1 cellular context compared by ENCODE assay signal in genomic region chr10:77804371-77804770, GRCh38.
TF ChIP-seq lines count a peak whose summit lies in the region.

No MANE protein-coding gene starts in this region.

TF ChIP-seq in H1, 55 proteins besides CTCF, POLR2A, EP300 and RAD21 (continued from another document):
- TF ChIP-seq, protein P1, sequence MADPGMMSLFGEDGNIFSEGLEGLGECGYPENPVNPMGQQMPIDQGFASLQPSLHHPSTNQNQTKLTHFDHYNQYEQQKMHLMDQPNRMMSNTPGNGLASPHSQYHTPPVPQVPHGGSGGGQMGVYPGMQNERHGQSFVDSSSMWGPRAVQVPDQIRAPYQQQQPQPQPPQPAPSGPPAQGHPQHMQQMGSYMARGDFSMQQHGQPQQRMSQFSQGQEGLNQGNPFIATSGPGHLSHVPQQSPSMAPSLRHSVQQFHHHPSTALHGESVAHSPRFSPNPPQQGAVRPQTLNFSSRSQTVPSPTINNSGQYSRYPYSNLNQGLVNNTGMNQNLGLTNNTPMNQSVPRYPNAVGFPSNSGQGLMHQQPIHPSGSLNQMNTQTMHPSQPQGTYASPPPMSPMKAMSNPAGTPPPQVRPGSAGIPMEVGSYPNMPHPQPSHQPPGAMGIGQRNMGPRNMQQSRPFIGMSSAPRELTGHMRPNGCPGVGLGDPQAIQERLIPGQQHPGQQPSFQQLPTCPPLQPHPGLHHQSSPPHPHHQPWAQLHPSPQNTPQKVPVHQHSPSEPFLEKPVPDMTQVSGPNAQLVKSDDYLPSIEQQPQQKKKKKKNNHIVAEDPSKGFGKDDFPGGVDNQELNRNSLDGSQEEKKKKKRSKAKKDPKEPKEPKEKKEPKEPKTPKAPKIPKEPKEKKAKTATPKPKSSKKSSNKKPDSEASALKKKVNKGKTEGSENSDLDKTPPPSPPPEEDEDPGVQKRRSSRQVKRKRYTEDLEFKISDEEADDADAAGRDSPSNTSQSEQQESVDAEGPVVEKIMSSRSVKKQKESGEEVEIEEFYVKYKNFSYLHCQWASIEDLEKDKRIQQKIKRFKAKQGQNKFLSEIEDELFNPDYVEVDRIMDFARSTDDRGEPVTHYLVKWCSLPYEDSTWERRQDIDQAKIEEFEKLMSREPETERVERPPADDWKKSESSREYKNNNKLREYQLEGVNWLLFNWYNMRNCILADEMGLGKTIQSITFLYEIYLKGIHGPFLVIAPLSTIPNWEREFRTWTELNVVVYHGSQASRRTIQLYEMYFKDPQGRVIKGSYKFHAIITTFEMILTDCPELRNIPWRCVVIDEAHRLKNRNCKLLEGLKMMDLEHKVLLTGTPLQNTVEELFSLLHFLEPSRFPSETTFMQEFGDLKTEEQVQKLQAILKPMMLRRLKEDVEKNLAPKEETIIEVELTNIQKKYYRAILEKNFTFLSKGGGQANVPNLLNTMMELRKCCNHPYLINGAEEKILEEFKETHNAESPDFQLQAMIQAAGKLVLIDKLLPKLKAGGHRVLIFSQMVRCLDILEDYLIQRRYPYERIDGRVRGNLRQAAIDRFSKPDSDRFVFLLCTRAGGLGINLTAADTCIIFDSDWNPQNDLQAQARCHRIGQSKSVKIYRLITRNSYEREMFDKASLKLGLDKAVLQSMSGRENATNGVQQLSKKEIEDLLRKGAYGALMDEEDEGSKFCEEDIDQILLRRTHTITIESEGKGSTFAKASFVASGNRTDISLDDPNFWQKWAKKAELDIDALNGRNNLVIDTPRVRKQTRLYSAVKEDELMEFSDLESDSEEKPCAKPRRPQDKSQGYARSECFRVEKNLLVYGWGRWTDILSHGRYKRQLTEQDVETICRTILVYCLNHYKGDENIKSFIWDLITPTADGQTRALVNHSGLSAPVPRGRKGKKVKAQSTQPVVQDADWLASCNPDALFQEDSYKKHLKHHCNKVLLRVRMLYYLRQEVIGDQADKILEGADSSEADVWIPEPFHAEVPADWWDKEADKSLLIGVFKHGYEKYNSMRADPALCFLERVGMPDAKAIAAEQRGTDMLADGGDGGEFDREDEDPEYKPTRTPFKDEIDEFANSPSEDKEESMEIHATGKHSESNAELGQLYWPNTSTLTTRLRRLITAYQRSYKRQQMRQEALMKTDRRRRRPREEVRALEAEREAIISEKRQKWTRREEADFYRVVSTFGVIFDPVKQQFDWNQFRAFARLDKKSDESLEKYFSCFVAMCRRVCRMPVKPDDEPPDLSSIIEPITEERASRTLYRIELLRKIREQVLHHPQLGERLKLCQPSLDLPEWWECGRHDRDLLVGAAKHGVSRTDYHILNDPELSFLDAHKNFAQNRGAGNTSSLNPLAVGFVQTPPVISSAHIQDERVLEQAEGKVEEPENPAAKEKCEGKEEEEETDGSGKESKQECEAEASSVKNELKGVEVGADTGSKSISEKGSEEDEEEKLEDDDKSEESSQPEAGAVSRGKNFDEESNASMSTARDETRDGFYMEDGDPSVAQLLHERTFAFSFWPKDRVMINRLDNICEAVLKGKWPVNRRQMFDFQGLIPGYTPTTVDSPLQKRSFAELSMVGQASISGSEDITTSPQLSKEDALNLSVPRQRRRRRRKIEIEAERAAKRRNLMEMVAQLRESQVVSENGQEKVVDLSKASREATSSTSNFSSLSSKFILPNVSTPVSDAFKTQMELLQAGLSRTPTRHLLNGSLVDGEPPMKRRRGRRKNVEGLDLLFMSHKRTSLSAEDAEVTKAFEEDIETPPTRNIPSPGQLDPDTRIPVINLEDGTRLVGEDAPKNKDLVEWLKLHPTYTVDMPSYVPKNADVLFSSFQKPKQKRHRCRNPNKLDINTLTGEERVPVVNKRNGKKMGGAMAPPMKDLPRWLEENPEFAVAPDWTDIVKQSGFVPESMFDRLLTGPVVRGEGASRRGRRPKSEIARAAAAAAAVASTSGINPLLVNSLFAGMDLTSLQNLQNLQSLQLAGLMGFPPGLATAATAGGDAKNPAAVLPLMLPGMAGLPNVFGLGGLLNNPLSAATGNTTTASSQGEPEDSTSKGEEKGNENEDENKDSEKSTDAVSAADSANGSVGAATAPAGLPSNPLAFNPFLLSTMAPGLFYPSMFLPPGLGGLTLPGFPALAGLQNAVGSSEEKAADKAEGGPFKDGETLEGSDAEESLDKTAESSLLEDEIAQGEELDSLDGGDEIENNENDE (IDR thresholded peaks at IDR 0.05; ENCODE audit: insufficient replicate concordance, low read length) = no peak
- TF ChIP-seq HDAC2 (IDR thresholded peaks at IDR 0.05; ENCODE audit: borderline replicate concordance in 1 of 2, low read depth in 2 of 2, low read length in 2 of 2) = no peak
- no peak for TF ChIP-seq TAF7 (optimal IDR thresholded peaks at IDR 0.05; ENCODE audit: borderline replicate concordance, low read depth, low read length)
- TF ChIP-seq KDM4A (IDR thresholded peaks at IDR 0.05; ENCODE audit: low read depth, low read length, severe bottlenecking) = no peak
- TF ChIP-seq EGR1 (IDR thresholded peaks at IDR 0.05; ENCODE audit: borderline replicate concordance, low read depth, low read length) = no peak
- TF ChIP-seq ATF3 (IDR thresholded peaks at IDR 0.05; ENCODE audit: insufficient read depth, low read depth, low read length) = no peak
- TF ChIP-seq MAFK (IDR thresholded peaks at IDR 0.05; ENCODE audit: low read depth, low read length) = no peak
- no peak for TF ChIP-seq CTBP2 (IDR thresholded peaks at IDR 0.05; ENCODE audit: borderline replicate concordance, insufficient read depth, insufficient read length, low read length)
